In genomic region chr14:68562911-68563255, GRCh38 we compare ENCODE assay signal across 13 cellular contexts.
DNase-seq lines count a peak whose midpoint lies in the region; ATAC-seq and TF ChIP-seq lines count a peak whose summit lies in the region.
"Had no signal": no experiment of that assay in that cellular context is flagged by ENCODE, and none has a peak within 500 bp of the region (broad histone marks: within the 10 kb centered on the region; RNA-seq: fewer than 3 reads in every experiment).

No MANE protein-coding gene starts in this region.

- H3K27ac ChIP-seq in BLaER1 treated with 17β-estradiol and CSF1 and Interleukin-3, amounts not matched to agents 10 nM and 100 nM, result peak overlapping the region; percentile 82 to 95 (median 90)
- H3K27ac ChIP-seq in mesendoderm (ENCODE audit: low read depth, low read length) (no peak overlapping the region), skin epidermis (peak overlapping the region in 19 of 21 experiments; percentile 19 to 85 (median 65))

- peaks cover 68% of the 10 kb centered on the region for H3K4me1 Mint-ChIP-seq in brain

- peak overlapping the region; percentile 73 to 86 (median 81) for H3K9ac ChIP-seq in BLaER1 treated with 17β-estradiol and CSF1 and Interleukin-3, amounts not matched to agents 10 nM and 100 nM
- H3K9ac ChIP-seq in mesendoderm (ENCODE audit: low read length), result no peak overlapping the region

- peak overlapping the region; percentile 67 for H3K56ac ChIP-seq in mesendoderm (ENCODE audit: low read length)

- peaks cover 0 to 8% (median 0%) of the 10 kb centered on the region in 11 experiments; a peak in 2 of 22 replicates for H3K36me3 ChIP-seq in BLaER1 treated with 17β-estradiol and CSF1 and Interleukin-3, amounts not matched to agents 10 nM and 100 nM
- H3K36me3 ChIP-seq in mesendoderm (ENCODE audit: control insufficient read depth, insufficient read depth, low read length), result no peaks in the 10 kb centered on the region

- peaks cover 0 to 7% (median 0%) of the 10 kb centered on the region in 5 experiments for H3K9me3 Mint-ChIP-seq in brain
- H3K9me3 Mint-ChIP-seq: effector memory CD8-positive, alpha-beta T cell had no signal

- no peak overlapping the region for H4K8ac ChIP-seq in mesendoderm (ENCODE audit: low read depth, low read length)

- H3K4me1 ChIP-seq in BLaER1 treated with 17β-estradiol and CSF1 and Interleukin-3, amounts not matched to agents 10 nM and 100 nM, result peaks cover 62 to 92% (median 64%) of the 10 kb centered on the region in 10 experiments
- peaks cover 24% of the 10 kb centered on the region for H3K4me1 ChIP-seq in mesendoderm (ENCODE audit: control insufficient read depth, low read depth, low read length)

- ATAC-seq in HG03175 (IDR thresholded peaks at IDR 0.05; ENCODE audit: unreplicated experiment) (no peak), GM21723 (IDR thresholded peaks at IDR 0.05; ENCODE audit: unreplicated experiment) (no peak)
- ATAC-seq: effector memory CD8-positive, alpha-beta T cell had no signal

- H3K4me3 ChIP-seq in BLaER1 treated with 17β-estradiol and CSF1 and Interleukin-3, amounts not matched to agents 10 nM and 100 nM, result peak overlapping the region; percentile 2 to 56 (median 22); a peak in 14 of 20 replicates
- H3K4me3 ChIP-seq in mesendoderm (ENCODE audit: low read length) (no peak overlapping the region), skin epidermis (no peak overlapping the region)

- H3K79me1 ChIP-seq in mesendoderm (ENCODE audit: low read length), result no peaks in the 10 kb centered on the region

- peaks cover 0 to 20% (median 14%) of the 10 kb centered on the region in 11 experiments; a peak in 18 of 22 replicates for H3K9me3 ChIP-seq in BLaER1 treated with 17β-estradiol and CSF1 and Interleukin-3, amounts not matched to agents 10 nM and 100 nM (replicated peaks in 1 of 11)

- no peak overlapping the region for H2BK5ac ChIP-seq in mesendoderm (ENCODE audit: low read length)

- H3K23ac ChIP-seq in mesendoderm (ENCODE audit: low read length), result no peak overlapping the region

- DNase-seq in mesendoderm (no peak), glomerular visceral epithelial cell (ENCODE audit: extremely low spot score) (no peak), erythroblast (lab: John Stamatoyannopoulos, UW) (no peak)
- DNase-seq: activated CD8-positive, alpha-beta memory T cell treated with anti-CD3 and anti-CD28 coated beads, Interleukin-2, amount 50 U/mL, for 48 hours; amniotic stem cell; effector memory CD8-positive, alpha-beta T cell; NCI-H526 treated with DMSO at 0.1 percent for 48 hours; SIG-M5 had no signal

- H3K27me3 ChIP-seq in BLaER1 treated with 17β-estradiol and CSF1 and Interleukin-3, amounts not matched to agents 10 nM and 100 nM, result no peaks in the 10 kb centered on the region
- H3K27me3 ChIP-seq in mesendoderm (ENCODE audit: insufficient read depth, low read length, poor library complexity), result no peaks in the 10 kb centered on the region

- H3K27me3 Mint-ChIP-seq in brain, result no peaks in the 10 kb centered on the region
- H3K27me3 Mint-ChIP-seq: effector memory CD8-positive, alpha-beta T cell had no signal

- no peak overlapping the region for H2BK15ac ChIP-seq in mesendoderm (replicated peaks; ENCODE audit: low read depth)

- TF ChIP-seq CTCF in brain (conservative IDR thresholded peaks at IDR 0.05), result no peak

- H2AK5ac ChIP-seq in mesendoderm (ENCODE audit: low read length), result no peak overlapping the region

- WGBS in mesendoderm (ENCODE audit: extremely low coverage, insufficient coverage, low lambda C conversion rate), result no CpG with 5 or more reads among the region's 9 CpGs

- H4K20me1 ChIP-seq in BLaER1 treated with 17β-estradiol and CSF1 and Interleukin-3, amounts not matched to agents 10 nM and 100 nM, result no peaks in the 10 kb centered on the region

- H3K4ac ChIP-seq in mesendoderm (ENCODE audit: low read depth, low read length), result no peak overlapping the region

- no peak for TF ChIP-seq POLR2A in erythroblast (IDR thresholded peaks at IDR 0.05; ENCODE audit: low read length)

- no peak overlapping the region for H2BK120ac ChIP-seq in mesendoderm (ENCODE audit: low read depth, low read length)

- H3K27ac Mint-ChIP-seq in brain, result peak overlapping the region; percentile 60 to 97 (median 83)

- H3K4me2 ChIP-seq in BLaER1 treated with 17β-estradiol and CSF1 and Interleukin-3, amounts not matched to agents 10 nM and 100 nM, result peak overlapping the region; percentile 79 to 96 (median 90)
- H3K4me2 ChIP-seq in mesendoderm (ENCODE audit: low read length), result no peak overlapping the region

- peak overlapping the region in 1 of 5 experiments; percentile 13 for H3K4me3 Mint-ChIP-seq in brain

- no peaks in the 10 kb centered on the region for H3K36me3 Mint-ChIP-seq in brain

- no peaks in the 10 kb centered on the region for H3K79me2 ChIP-seq in mesendoderm (ENCODE audit: control insufficient read depth, insufficient read depth, low read length)

- peak overlapping the region; percentile 16 for H3K18ac ChIP-seq in mesendoderm (ENCODE audit: low read length)

- no peak overlapping the region for H4K5ac ChIP-seq in mesendoderm (ENCODE audit: low read length)

Comparison
In these comparisons a context has a peak if more than half of its experiments do, and no peak if none do; other contexts are left out.
1. H3K4me3 ChIP-seq: peak in BLaER1 treated with 17β-estradiol and CSF1 and Interleukin-3, amounts not matched to agents 10 nM and 100 nM (10 of 10); none in mesendoderm (single experiment) and skin epidermis (0 of 7).